In the genomic region with DNA sequence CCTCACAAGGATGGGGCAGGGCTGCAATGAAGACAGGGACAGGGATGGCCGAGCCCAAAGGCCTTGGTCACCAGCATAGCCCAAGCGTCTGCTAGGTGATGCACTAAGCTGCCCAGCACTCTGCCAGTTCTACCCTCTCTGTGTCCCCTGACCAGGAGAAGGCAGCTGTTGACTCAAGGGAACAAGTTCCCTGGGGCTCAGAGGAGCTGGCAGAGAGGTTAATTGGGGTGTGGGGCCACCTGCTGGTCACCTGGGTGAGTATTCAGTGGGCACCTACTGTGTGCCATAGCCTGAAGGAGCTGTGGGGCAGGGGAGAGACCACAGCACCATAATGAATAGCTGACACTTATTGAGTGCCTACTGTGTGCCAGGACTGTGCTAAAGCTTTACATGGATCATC, we compare ENCODE assay signal across 1 cellular context.
TF ChIP-seq lines count a peak whose summit lies in the region.

No MANE protein-coding gene starts in this region.

TF ChIP-seq in WTC11, 78 proteins besides CTCF, POLR2A, EP300 and RAD21 (continued from another document):
- TF ChIP-seq EMX1 (CRISPR knock-in tag; IDR thresholded peaks at IDR 0.05): no peak
- TF ChIP-seq CBFB (CRISPR knock-in tag; IDR thresholded peaks at IDR 0.05; ENCODE audit: low read depth): no peak
- no peak for TF ChIP-seq E2F1 (CRISPR knock-in tag; IDR thresholded peaks at IDR 0.05)
- TF ChIP-seq CREB1 (CRISPR knock-in tag; IDR thresholded peaks at IDR 0.05): no peak
- TF ChIP-seq JUN (CRISPR knock-in tag; IDR thresholded peaks at IDR 0.05): no peak
- TF ChIP-seq, protein P1, sequence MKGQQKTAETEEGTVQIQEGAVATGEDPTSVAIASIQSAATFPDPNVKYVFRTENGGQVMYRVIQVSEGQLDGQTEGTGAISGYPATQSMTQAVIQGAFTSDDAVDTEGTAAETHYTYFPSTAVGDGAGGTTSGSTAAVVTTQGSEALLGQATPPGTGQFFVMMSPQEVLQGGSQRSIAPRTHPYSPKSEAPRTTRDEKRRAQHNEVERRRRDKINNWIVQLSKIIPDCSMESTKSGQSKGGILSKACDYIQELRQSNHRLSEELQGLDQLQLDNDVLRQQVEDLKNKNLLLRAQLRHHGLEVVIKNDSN (CRISPR knock-in tag; IDR thresholded peaks at IDR 0.05): no peak
